ENCODE assay signal across 6 cellular contexts in the genomic region with DNA sequence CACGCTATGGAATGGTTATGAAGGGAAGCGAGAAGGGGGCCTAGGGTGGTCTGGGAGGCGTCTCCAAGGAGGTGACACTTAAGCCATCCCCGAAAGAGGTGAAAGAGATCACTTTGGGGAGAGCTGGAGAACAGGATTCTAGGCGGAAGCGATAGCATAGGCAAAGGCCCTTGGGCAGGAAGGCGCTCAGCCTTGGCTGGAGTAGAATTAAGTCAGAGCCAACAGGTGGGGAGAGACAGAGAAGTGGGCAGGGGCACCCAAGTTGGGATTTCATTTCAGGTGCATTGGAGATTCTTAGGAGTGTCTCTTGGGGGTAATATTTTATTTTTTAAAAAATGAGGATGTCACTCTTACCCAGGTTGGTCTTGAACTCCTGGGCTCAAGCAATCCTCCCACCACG. TPM values are rescaled to one million over a fixed set of nuclear protein-coding genes. Genes with fewer than 3 reads are reported as not detected.
DNase-seq lines count a peak whose midpoint lies in the region; ATAC-seq, FAIRE-seq and TF ChIP-seq lines count a peak whose summit lies in the region.

No MANE protein-coding gene starts in this region.

- TF ChIP-seq EP300 in A549 (IDR thresholded peaks at IDR 0.05), result no peak

- no peaks in the 10 kb centered on the region for H3F3A ChIP-seq in OCI-LY1 (ENCODE audit: insufficient read depth, low read length)

- no peak overlapping the region for H2AFZ ChIP-seq in OCI-LY1 (ENCODE audit: low read length)

- TF ChIP-seq RAD21 in A549 (conservative IDR thresholded peaks at IDR 0.05 in 1 of 2, IDR thresholded peaks at IDR 0.05 in 1 of 2), result no peak

- intact Hi-C loops in kidney (cut with DNase I), result no loop called here

- H4K20me1 ChIP-seq in OCI-LY1 (ENCODE audit: insufficient read depth, low read length), result no peaks in the 10 kb centered on the region

- H3K27me3 ChIP-seq in OCI-LY1 (ENCODE audit: insufficient read depth, low read length) (no peaks in the 10 kb centered on the region), foreskin keratinocyte (no peaks in the 10 kb centered on the region)

- no peak for TF ChIP-seq POLR2A in A549 (IDR thresholded peaks at IDR 0.05; ENCODE audit: low read length)

- H3K9ac ChIP-seq in OCI-LY1 (ENCODE audit: low read length), result peak overlapping the region; percentile 54; the same call in 1 of the 2 replicates
- H3K9ac ChIP-seq in kidney (ENCODE audit: low read length in 2 of 2), result peak overlapping the region in 1 of 2 donors; percentile 40

- CTCF ChIA-PET in A549 (lab: Yijun Ruan, JAX), result interaction anchor here (0.6 to 10.9 kb wide), 20 partner anchors 11 to 706 kb away, joined by 3 to 159 read pairs (median 5); a partner anchor contains a TSS

- FAIRE-seq in A549 (lab: Jason Lieb, UNC), result no peak
- FAIRE-seq in kidney (lab: Jason Lieb, UNC), result no peak

- peaks cover 12% of the 10 kb centered on the region for H3K4me1 ChIP-seq in A549
- H3K4me1 ChIP-seq in OCI-LY1 (ENCODE audit: insufficient read depth, low read length, severe bottlenecking), result peaks cover 24% of the 10 kb centered on the region
- peaks cover 5 to 10% of the 10 kb centered on the region in 2 donors for H3K4me1 ChIP-seq in kidney (ENCODE audit: control insufficient read depth in 1 of 2, insufficient read depth in 1 of 2, low read depth in 1 of 2, low read length in 2 of 2)
- H3K4me1 ChIP-seq in foreskin keratinocyte, result no peaks in the 10 kb centered on the region

- WGBS in A549 (ENCODE audit: missing lambda C conversion rate), result 90% methylated on average over 8 of the region's 8 CpGs

- H3K27ac ChIP-seq in A549 (peak overlapping the region; percentile 67 to 87), OCI-LY1 (ENCODE audit: low read depth, low read length, poor library complexity, severe bottlenecking) (no peak overlapping the region), kidney (ENCODE audit: low read depth in 2 of 2, low read length in 2 of 2) (peak overlapping the region; percentile 63 to 67), foreskin keratinocyte (no peak overlapping the region)

- H3K9me2 ChIP-seq in OCI-LY1 (ENCODE audit: low read depth, low read length), result no peaks in the 10 kb centered on the region

- peak overlapping the region; percentile 65 for H3K4me2 ChIP-seq in A549
- H3K4me2 ChIP-seq in OCI-LY1 (ENCODE audit: low read length), result peak overlapping the region; percentile 76

- ATAC-seq in A549 (no peak), HG03457 (IDR thresholded peaks at IDR 0.05; ENCODE audit: unreplicated experiment) (no peak), foreskin keratinocyte (no peak)

- H3K79me2 ChIP-seq in OCI-LY1 (ENCODE audit: insufficient read depth, low read length), result no peaks in the 10 kb centered on the region

- H3K4me3 ChIP-seq in A549 (peak overlapping the region; percentile 38; the same call in 2 of the 3 replicates), OCI-LY1 (ENCODE audit: low read depth, low read length, poor library complexity, severe bottlenecking) (peak overlapping the region; percentile 53), kidney (ENCODE audit: low read length in 2 of 2) (peak overlapping the region in 1 of 2 donors; percentile 1)

- no peak for DNase-seq in A549 (ENCODE audit: low read depth in 1 of 2, low spot score in 1 of 2)
- no peak for DNase-seq in kidney
- DNase-seq in HPDE6-E6E7 (ENCODE audit: extremely low spot score), result no peak
- no peak for DNase-seq in foreskin keratinocyte

- H3K36me3 ChIP-seq in OCI-LY1 (ENCODE audit: insufficient read depth, low read length), result peaks cover 36% of the 10 kb centered on the region
- peaks cover 4 to 5% of the 10 kb centered on the region in 2 donors for H3K36me3 ChIP-seq in kidney (ENCODE audit: control insufficient read depth in 1 of 2, insufficient read depth in 2 of 2, low read length in 2 of 2)

- POLR2A ChIA-PET in A549 (lab: Yijun Ruan, JAX), result interaction anchor here (4.3 kb wide), 1 partner anchor 9 kb away, joined by 30 read pairs; a partner anchor contains a TSS

- no peak for TF ChIP-seq CTCF in A549 (IDR thresholded peaks at IDR 0.05)
- TF ChIP-seq CTCF in OCI-LY1 (IDR thresholded peaks at IDR 0.05; ENCODE audit: low read length), result no peak
- TF ChIP-seq CTCF in kidney (IDR thresholded peaks at IDR 0.05; ENCODE audit: borderline replicate concordance, extremely low read depth, insufficient read depth), result no peak
- TF ChIP-seq CTCF in foreskin keratinocyte (conservative IDR thresholded peaks at IDR 0.05), result no peak

- H3K9me3 ChIP-seq in A549 (no peaks in the 10 kb centered on the region), OCI-LY1 (ENCODE audit: low read length) (no peaks in the 10 kb centered on the region), kidney (ENCODE audit: control insufficient read depth in 1 of 2, low read length in 2 of 2) (no peaks in the 10 kb centered on the region)

TF ChIP-seq in A549, 52 proteins besides CTCF, POLR2A, EP300 and RAD21:
- TF ChIP-seq, protein P1, sequence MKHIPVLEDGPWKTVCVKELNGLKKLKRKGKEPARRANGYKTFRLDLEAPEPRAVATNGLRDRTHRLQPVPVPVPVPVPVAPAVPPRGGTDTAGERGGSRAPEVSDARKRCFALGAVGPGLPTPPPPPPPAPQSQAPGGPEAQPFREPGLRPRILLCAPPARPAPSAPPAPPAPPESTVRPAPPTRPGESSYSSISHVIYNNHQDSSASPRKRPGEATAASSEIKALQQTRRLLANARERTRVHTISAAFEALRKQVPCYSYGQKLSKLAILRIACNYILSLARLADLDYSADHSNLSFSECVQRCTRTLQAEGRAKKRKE (CRISPR knock-in tag; IDR thresholded peaks at IDR 0.05; ENCODE audit: low read depth), result no peak
- no peak for TF ChIP-seq JUN (IDR thresholded peaks at IDR 0.05)
- TF ChIP-seq, protein P2, sequence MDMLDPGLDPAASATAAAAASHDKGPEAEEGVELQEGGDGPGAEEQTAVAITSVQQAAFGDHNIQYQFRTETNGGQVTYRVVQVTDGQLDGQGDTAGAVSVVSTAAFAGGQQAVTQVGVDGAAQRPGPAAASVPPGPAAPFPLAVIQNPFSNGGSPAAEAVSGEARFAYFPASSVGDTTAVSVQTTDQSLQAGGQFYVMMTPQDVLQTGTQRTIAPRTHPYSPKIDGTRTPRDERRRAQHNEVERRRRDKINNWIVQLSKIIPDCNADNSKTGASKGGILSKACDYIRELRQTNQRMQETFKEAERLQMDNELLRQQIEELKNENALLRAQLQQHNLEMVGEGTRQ (IDR thresholded peaks at IDR 0.05), result no peak
- no peak for TF ChIP-seq GATA3 (IDR thresholded peaks at IDR 0.05; ENCODE audit: borderline replicate concordance)
- no peak for TF ChIP-seq KDM1A (IDR thresholded peaks at IDR 0.05; ENCODE audit: low read depth)
- TF ChIP-seq JUNB (IDR thresholded peaks at IDR 0.05), result no peak
- TF ChIP-seq NPAS2 (CRISPR knock-in tag; IDR thresholded peaks at IDR 0.05; ENCODE audit: borderline replicate concordance), result no peak

RNA-seq across cellular contexts. Expression of a gene that starts 9.6 kb away (rescaled TPM):
- polyA plus RNA-seq in A549 (2011; rRNA removed) (974 and 1,002 TPM in 2 replicates), A549 (2017; fragmentation: RNase III; extraction: RNeasy Plus Mini Kit Qiagen cat#74134 plus additional on column Dnase treatment) (785 to 834 TPM (median 811 TPM) in 3 replicates), kidney (ENCODE audit: insufficient read depth, low read depth, low replicate concordance) (358 TPM), foreskin keratinocyte (688 and 761 TPM in 2 replicates)
- 950 and 1,298 TPM in 2 replicates for polyA plus RNA-seq in A549 (2012; cell fraction: cytosol; rRNA removed)
- 367 and 451 TPM in 2 replicates for polyA plus RNA-seq in A549 (2012; cell fraction: nucleus; rRNA removed)
- polyA minus RNA-seq in A549 (2011; rRNA and poly(A)+ RNA removed), result 171 and 271 TPM in 2 replicates
- total RNA-seq in kidney (252 TPM), foreskin keratinocyte (580 and 668 TPM in 2 replicates)

RNA-seq across cellular contexts. Expression of a gene that starts 10.3 kb away (rescaled TPM):
- 9.4 and 10.3 TPM in 2 replicates for polyA plus RNA-seq in A549 (2011; rRNA removed)
- 9.1 and 12.1 TPM in 2 replicates for polyA plus RNA-seq in A549 (2012; cell fraction: cytosol; rRNA removed)
- polyA plus RNA-seq in A549 (2012; cell fraction: nucleus; rRNA removed), result 30.4 and 33.8 TPM in 2 replicates
- 6.7 to 10.4 TPM (median 8.4 TPM) in 3 replicates for polyA plus RNA-seq in A549 (2017; fragmentation: RNase III; extraction: RNeasy Plus Mini Kit Qiagen cat#74134 plus additional on column Dnase treatment)
- 13.0 and 15.7 TPM in 2 replicates for polyA minus RNA-seq in A549 (2011; rRNA and poly(A)+ RNA removed)
- total RNA-seq in kidney, result 8.0 TPM
- polyA plus RNA-seq in kidney (ENCODE audit: insufficient read depth, low read depth, low replicate concordance), result 6.8 TPM
- total RNA-seq in foreskin keratinocyte, result 10.9 and 12.0 TPM in 2 replicates
- polyA plus RNA-seq in foreskin keratinocyte, result 12.6 and 14.5 TPM in 2 replicates

RNA-seq across cellular contexts. Expression of a gene that starts 14.1 kb away (rescaled TPM):
- polyA plus RNA-seq in A549 (2011; rRNA removed), result 0.83 and 1.2 TPM in 2 replicates
- polyA plus RNA-seq in A549 (2012; cell fraction: cytosol; rRNA removed), result 0.42 and 0.57 TPM in 2 replicates
- 3.6 and 4.4 TPM in 2 replicates for polyA plus RNA-seq in A549 (2012; cell fraction: nucleus; rRNA removed)
- 0.96 to 1.6 TPM (median 1.4 TPM) in 3 replicates for polyA plus RNA-seq in A549 (2017; fragmentation: RNase III; extraction: RNeasy Plus Mini Kit Qiagen cat#74134 plus additional on column Dnase treatment)
- 2.0 and 2.6 TPM in 2 replicates for polyA minus RNA-seq in A549 (2011; rRNA and poly(A)+ RNA removed)
- 3.3 TPM for total RNA-seq in kidney
- polyA plus RNA-seq in kidney (ENCODE audit: insufficient read depth, low read depth, low replicate concordance), result 0.65 TPM
- total RNA-seq in foreskin keratinocyte, result 0.65 and 1.3 TPM in 2 replicates
- polyA plus RNA-seq in foreskin keratinocyte, result 0.49 and 0.75 TPM in 2 replicates

RNA-seq across cellular contexts. Expression of a gene that starts 42.9 kb away (rescaled TPM):
- polyA plus RNA-seq in A549 (2011; rRNA removed) (19.9 and 22.7 TPM in 2 replicates), A549 (2017; fragmentation: RNase III; extraction: RNeasy Plus Mini Kit Qiagen cat#74134 plus additional on column Dnase treatment) (25.9 to 30.6 TPM (median 29.0 TPM) in 3 replicates), kidney (ENCODE audit: insufficient read depth, low read depth, low replicate concordance) (36.6 TPM), foreskin keratinocyte (58.1 and 63.6 TPM in 2 replicates)
- 29.1 and 29.3 TPM in 2 replicates for polyA plus RNA-seq in A549 (2012; cell fraction: cytosol; rRNA removed)
- polyA plus RNA-seq in A549 (2012; cell fraction: nucleus; rRNA removed), result 116 and 131 TPM in 2 replicates
- 51.0 and 56.1 TPM in 2 replicates for polyA minus RNA-seq in A549 (2011; rRNA and poly(A)+ RNA removed)
- total RNA-seq in kidney (93.8 TPM), foreskin keratinocyte (53.0 and 61.6 TPM in 2 replicates)

RNA-seq across cellular contexts. Expression of a gene that starts 48.6 kb away (rescaled TPM):
- polyA plus RNA-seq in A549 (2011; rRNA removed) (4.9 and 6.9 TPM in 2 replicates), A549 (2017; fragmentation: RNase III; extraction: RNeasy Plus Mini Kit Qiagen cat#74134 plus additional on column Dnase treatment) (10.9 to 12.7 TPM (median 11.5 TPM) in 3 replicates), kidney (ENCODE audit: insufficient read depth, low read depth, low replicate concordance) (6.5 TPM), foreskin keratinocyte (5.4 and 5.6 TPM in 2 replicates)
- 10.4 and 14.6 TPM in 2 replicates for polyA plus RNA-seq in A549 (2012; cell fraction: cytosol; rRNA removed)
- 42.9 and 66.6 TPM in 2 replicates for polyA plus RNA-seq in A549 (2012; cell fraction: nucleus; rRNA removed)
- polyA minus RNA-seq in A549 (2011; rRNA and poly(A)+ RNA removed), result 3.2 and 5.2 TPM in 2 replicates
- total RNA-seq in kidney (16.6 TPM), foreskin keratinocyte (8.0 and 8.4 TPM in 2 replicates)

Comparison
In these comparisons a context has a peak if more than half of its experiments do, and no peak if none do; other contexts are left out.
1. H3K27ac ChIP-seq: peak in A549 (2 of 2) and kidney (2 of 2); none in OCI-LY1 (single experiment) and foreskin keratinocyte (single experiment).